In genomic region chr12:3200032-3200617, GRCh38 we compare ENCODE assay signal across 8 cellular contexts.
DNase-seq lines count a peak whose midpoint lies in the region; ATAC-seq and TF ChIP-seq lines count a peak whose summit lies in the region.

No MANE protein-coding gene starts in this region.

- ATAC-seq in Panc1, result peak; percentile 78
- ATAC-seq in GM18868 (IDR thresholded peaks at IDR 0.05; ENCODE audit: unreplicated experiment), result no peak
- ATAC-seq in GM21390 (IDR thresholded peaks at IDR 0.05; ENCODE audit: unreplicated experiment), result no peak
- no peak for ATAC-seq in HG02938 (IDR thresholded peaks at IDR 0.05; ENCODE audit: unreplicated experiment)

- H3F3A ChIP-seq in GM23248 (ENCODE audit: insufficient read depth), result no peaks in the 10 kb centered on the region

- DNase-seq in GM23248 (peak; percentile 69), Panc1 (ENCODE audit: low read depth, low spot score) (no peak), epithelial cell of proximal tubule (ENCODE audit: low read depth) (no peak)
- DNase-seq in stimulated activated naive CD4-positive, alpha-beta T cell treated with Interleukin-2 at 50 U/mL for 16 hours (lab: John Stamatoyannopoulos, UW), result no peak

- H3K36me3 ChIP-seq in GM23248 (ENCODE audit: low read depth) (no peaks in the 10 kb centered on the region), Panc1 (ENCODE audit: control insufficient read depth, insufficient read depth, low read length) (no peaks in the 10 kb centered on the region), mucosa of stomach (ENCODE audit: control insufficient read depth, insufficient read depth, low read length) (no peaks in the 10 kb centered on the region)

- H4K20me1 ChIP-seq in GM23248 (ENCODE audit: insufficient read depth), result no peaks in the 10 kb centered on the region

- H3K9me3 ChIP-seq in GM23248 (ENCODE audit: low read depth) (no peaks in the 10 kb centered on the region), Panc1 (ENCODE audit: control insufficient read depth, insufficient read depth, low read depth, low read length) (no peaks in the 10 kb centered on the region), mucosa of stomach (ENCODE audit: control insufficient read depth, low read length) (no peaks in the 10 kb centered on the region)

- H3K9ac ChIP-seq in GM23248, result peak overlapping the region; percentile 26; the same call in 1 of the 2 replicates
- H3K9ac ChIP-seq in mucosa of stomach (ENCODE audit: low read length), result no peak overlapping the region

- H3K4me3 ChIP-seq in GM23248 (peak overlapping the region; percentile 73), Panc1 (ENCODE audit: low read depth in 2 of 2, low read length in 2 of 2) (peak overlapping the region; percentile 33 to 36), epithelial cell of proximal tubule (ENCODE audit: low read depth, low read length) (peak overlapping the region; percentile 26), mucosa of stomach (ENCODE audit: low read length) (peak overlapping the region; percentile 49)

- no peaks in the 10 kb centered on the region for H3K4me1 ChIP-seq in GM23248 (ENCODE audit: insufficient read depth)
- no peaks in the 10 kb centered on the region for H3K4me1 ChIP-seq in Panc1 (ENCODE audit: control insufficient read depth, insufficient read depth, low read length)
- H3K4me1 ChIP-seq in mucosa of stomach (ENCODE audit: control insufficient read depth, insufficient read depth, low read length), result peaks cover 5% of the 10 kb centered on the region

- 0 out of 2 replicates have a peak, but pooled peaks cover 10% of the 10 kb centered on the region for H3K27me3 ChIP-seq in GM23248 (replicated peaks; ENCODE audit: insufficient read depth)
- H3K27me3 ChIP-seq in Panc1 (ENCODE audit: control insufficient read depth, insufficient read depth, low read length), result no peaks in the 10 kb centered on the region
- H3K27me3 ChIP-seq in mucosa of stomach (ENCODE audit: control insufficient read depth, insufficient read depth, low read length), result peaks cover 39% of the 10 kb centered on the region

- H3K27ac ChIP-seq in GM23248 (no peak overlapping the region), Panc1 (ENCODE audit: low read length) (no peak overlapping the region)

- peak overlapping the region; percentile 74 for H3K4me2 ChIP-seq in GM23248 (ENCODE audit: unreplicated experiment)

- no peaks in the 10 kb centered on the region for H3K9me2 ChIP-seq in GM23248 (ENCODE audit: insufficient read depth)

- CTCF ChIA-PET in Panc1 (lab: Charles Lee), result no interaction called here

- no peaks in the 10 kb centered on the region for H3K79me2 ChIP-seq in GM23248 (ENCODE audit: insufficient read depth)

- intact Hi-C loops in Panc1 (cut with micrococcal nuclease; ENCODE audit: unreplicated experiment), result no loop called here

- POLR2A ChIA-PET in Panc1 (lab: Charles Lee), result no interaction called here

- in situ Hi-C loops in GM23248 (cut with MboI), result no loop called here
- in situ Hi-C loops in Panc1 (cut with HindIII; ENCODE audit: low pct_unique_long_range_greater_than_20kb, low sequenced_read_pairs), result no loop called here

- TF ChIP-seq CTCF in Panc1 (IDR thresholded peaks at IDR 0.05) (no peak), epithelial cell of proximal tubule (conservative IDR thresholded peaks at IDR 0.05; ENCODE audit: low read depth, low read length) (no peak)

- 1% methylated on average over 26 to 48 of the region's 49 CpGs for WGBS in GM23248 (ENCODE audit: low coverage in 1 of 2, low lambda C conversion rate in 2 of 2, missing lambda C conversion rate in 2 of 2), 2 experiments

- H2AFZ ChIP-seq in GM23248, result peak overlapping the region; percentile 58

- BruUV-seq in Panc1 (replicated peaks; lab: Mats Ljungman, UMichigan), result no TSS peak
